In the genomic region with DNA sequence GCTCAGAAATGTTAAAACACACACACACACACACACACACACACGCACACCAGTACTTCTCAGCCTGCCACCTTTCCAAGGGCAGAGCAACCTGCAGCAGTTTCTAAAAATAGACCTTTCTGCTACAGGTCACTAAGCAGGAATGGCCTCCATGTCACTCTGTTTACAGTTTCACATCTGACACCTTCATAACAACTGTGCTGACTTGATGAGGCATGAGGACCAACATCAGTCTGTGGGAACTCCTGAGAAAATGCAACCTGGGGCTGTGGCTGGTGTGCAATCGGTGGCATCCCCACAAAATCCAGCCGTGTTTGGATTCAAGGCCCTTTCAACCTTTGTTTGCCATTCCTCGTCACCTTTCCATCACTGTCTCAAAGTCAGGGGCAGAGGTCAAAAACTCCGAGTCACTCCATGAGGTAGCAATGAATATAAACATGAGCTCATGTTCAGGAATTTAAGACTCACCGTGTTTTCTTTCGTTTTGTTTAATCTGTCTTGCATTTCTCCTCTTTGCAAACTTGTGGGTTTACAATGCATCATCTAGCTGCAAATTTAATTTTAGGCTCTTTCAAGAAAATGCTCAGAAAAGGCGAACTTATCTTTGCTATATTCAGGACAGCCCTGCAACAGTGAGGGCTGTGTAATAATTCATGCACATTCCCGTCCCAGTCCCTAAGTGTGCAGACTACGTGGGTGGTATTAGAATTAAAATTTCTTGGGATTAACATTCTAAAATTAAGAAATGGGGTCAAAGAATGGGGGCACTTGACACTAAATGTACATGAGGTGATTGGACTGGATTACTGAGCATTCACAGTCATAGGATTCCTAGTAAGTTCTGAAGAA, we compare ENCODE assay signal across 8 cellular contexts.
DNase-seq lines count a peak whose midpoint lies in the region; ATAC-seq and TF ChIP-seq lines count a peak whose summit lies in the region.
"Had no signal": no experiment of that assay in that cellular context is flagged by ENCODE, and none has a peak within 500 bp of the region (broad histone marks: within the 10 kb centered on the region; RNA-seq: fewer than 3 reads in every experiment).

No MANE protein-coding gene starts in this region.

- H3K9me3 ChIP-seq in stomach smooth muscle (ENCODE audit: control insufficient read depth in 2 of 2, low read length in 2 of 2): no peaks in the 10 kb centered on the region
- H3K9me3 ChIP-seq: HAP-1 had no signal

- peaks cover 55% of the 10 kb centered on the region for H3K4me1 Mint-ChIP-seq in HFFc6 (ENCODE audit: low read depth)
- no peaks in the 10 kb centered on the region for H3K4me1 Mint-ChIP-seq in effector memory CD8-positive, alpha-beta T cell (ENCODE audit: low read depth in 2 of 2)

- H3K27ac ChIP-seq in stomach smooth muscle (ENCODE audit: low read length): no peak overlapping the region

- H3K27ac Mint-ChIP-seq in HFFc6: peak overlapping the region; percentile 81
- no peak overlapping the region for H3K27ac Mint-ChIP-seq in activated naive CD4-positive, alpha-beta T cell treated with anti-CD3 and anti-CD28 coated beads, Interleukin-2, amount 50 U/mL, for 72 hours
- no peak overlapping the region for H3K27ac Mint-ChIP-seq in effector memory CD8-positive, alpha-beta T cell

- no peaks in the 10 kb centered on the region for H3K36me3 Mint-ChIP-seq in HFFc6 (ENCODE audit: low read depth)
- no peaks in the 10 kb centered on the region for H3K36me3 Mint-ChIP-seq in activated naive CD4-positive, alpha-beta T cell treated with anti-CD3 and anti-CD28 coated beads, Interleukin-2, amount 50 U/mL, for 72 hours
- no peaks in the 10 kb centered on the region for H3K36me3 Mint-ChIP-seq in effector memory CD8-positive, alpha-beta T cell (ENCODE audit: insufficient read depth)

- H3K9me3 Mint-ChIP-seq in HFFc6: no peaks in the 10 kb centered on the region
- H3K9me3 Mint-ChIP-seq in activated naive CD4-positive, alpha-beta T cell treated with anti-CD3 and anti-CD28 coated beads, Interleukin-2, amount 50 U/mL, for 72 hours: no peaks in the 10 kb centered on the region
- no peaks in the 10 kb centered on the region for H3K9me3 Mint-ChIP-seq in effector memory CD8-positive, alpha-beta T cell

- peaks cover 4% of the 10 kb centered on the region; the same call in 1 of the 2 replicates for H3K27me3 Mint-ChIP-seq in HFFc6 (ENCODE audit: insufficient read depth)
- peaks cover 48 to 64% of the 10 kb centered on the region in 2 donors for H3K27me3 Mint-ChIP-seq in effector memory CD8-positive, alpha-beta T cell

- peak overlapping the region; percentile 17 to 44 for H3K4me3 ChIP-seq in stomach smooth muscle (ENCODE audit: low read length in 2 of 2)
- H3K4me3 ChIP-seq: HAP-1 had no signal

- peak; percentile 72 for DNase-seq in HFFc6
- DNase-seq in SHP77 treated with DMSO at 0.1 percent for 48 hours (lab: John Stamatoyannopoulos, UW): peak; percentile 29
- DNase-seq in hepatic stellate cell (ENCODE audit: low spot score): peak; percentile 29
- DNase-seq in activated naive CD4-positive, alpha-beta T cell treated with anti-CD3 and anti-CD28 coated beads, Interleukin-2, amount 50 U/mL, for 72 hours (ENCODE audit: low spot score in 2 of 2): no peak
- no peak for DNase-seq in effector memory CD8-positive, alpha-beta T cell

- H3K27me3 ChIP-seq in stomach smooth muscle (ENCODE audit: control insufficient read depth in 1 of 2, insufficient read depth in 2 of 2, low read length in 2 of 2): no peaks in the 10 kb centered on the region

- no peak for TF ChIP-seq CTCF in HFFc6 (IDR thresholded peaks at IDR 0.05)

- H3K36me3 ChIP-seq in stomach smooth muscle (ENCODE audit: control insufficient read depth in 2 of 2, insufficient read depth in 2 of 2, low read length in 2 of 2): no peaks in the 10 kb centered on the region
- H3K36me3 ChIP-seq: HAP-1 had no signal

- peaks cover 4% of the 10 kb centered on the region for H3K4me1 ChIP-seq in stomach smooth muscle (ENCODE audit: control insufficient read depth, insufficient read depth, low read length)

- H3K9ac ChIP-seq in stomach smooth muscle (ENCODE audit: low read length in 2 of 2): no peak overlapping the region

- H3K4me3 Mint-ChIP-seq in HFFc6: peak overlapping the region; percentile 82
- no peak overlapping the region for H3K4me3 Mint-ChIP-seq in effector memory CD8-positive, alpha-beta T cell

- ATAC-seq in HG03378 (IDR thresholded peaks at IDR 0.05; ENCODE audit: unreplicated experiment): no peak
- ATAC-seq in activated naive CD4-positive, alpha-beta T cell treated with anti-CD3 and anti-CD28 coated beads, Interleukin-2, amount 50 U/mL, for 72 hours: no peak
- ATAC-seq in effector memory CD8-positive, alpha-beta T cell (replicated peaks): no peak

Comparison
In these comparisons a context has a peak if more than half of its experiments do, and no peak if none do; other contexts are left out.
1. DNase-seq: peak in HFFc6 (single experiment), SHP77 treated with DMSO at 0.1 percent for 48 hours (single experiment) and hepatic stellate cell (single experiment); none in activated naive CD4-positive, alpha-beta T cell treated with anti-CD3 and anti-CD28 coated beads, Interleukin-2, amount 50 U/mL, for 72 hours (0 of 2) and effector memory CD8-positive, alpha-beta T cell (0 of 3).